In genomic region chr10:132632851-132633684, GRCh38 we compare ENCODE assay signal across 10 cellular contexts.
A peak's percentile ranks its signal among the peaks of the same experiment; 100 is the strongest.
DNase-seq lines count a peak whose midpoint lies in the region; ATAC-seq and TF ChIP-seq lines count a peak whose summit lies in the region.
"Had no signal": no experiment of that assay in that cellular context is flagged by ENCODE, and none has a peak within 500 bp of the region (broad histone marks: within the 10 kb centered on the region; RNA-seq: fewer than 3 reads in every experiment).

No MANE protein-coding gene starts in this region.

- H3K27ac Mint-ChIP-seq in activated CD4-positive, alpha-beta T cell treated with anti-CD3 and anti-CD28 coated beads for 36 hours, result no peak overlapping the region

- no peaks in the 10 kb centered on the region for H3K27me3 ChIP-seq in IMR-90 (ENCODE audit: control insufficient read depth, insufficient read depth, low read length)
- H3K27me3 ChIP-seq in colonic mucosa, result no peaks in the 10 kb centered on the region
- no peaks in the 10 kb centered on the region for H3K27me3 ChIP-seq in lower lobe of right lung (ENCODE audit: low read depth)

- WGBS in IMR-90 (ENCODE audit: extremely low coverage in 2 of 2, insufficient read length in 1 of 2), 2 experiments, result 78% methylated on average over 9 of the region's 19 CpGs; no CpG with 5 or more reads in 1 of the 2 experiments

- no peak overlapping the region for H3K23ac ChIP-seq in IMR-90 (ENCODE audit: low read depth, low read length)

- no peak overlapping the region for H4K5ac ChIP-seq in IMR-90 (ENCODE audit: low read depth, low read length)

- H2BK5ac ChIP-seq in IMR-90 (ENCODE audit: low read depth, low read length, poor library complexity, severe bottlenecking), result no peak overlapping the region

- peak overlapping the region; percentile 12; the same call in 1 of the 2 replicates for H2BK20ac ChIP-seq in IMR-90 (ENCODE audit: low read depth, low read length)

- no peak for TF ChIP-seq CTCF in IMR-90 (conservative IDR thresholded peaks at IDR 0.05; ENCODE audit: low read depth, low read length)
- no peak for TF ChIP-seq CTCF in colonic mucosa (IDR thresholded peaks at IDR 0.05)
- no peak for TF ChIP-seq CTCF in lower lobe of right lung (IDR thresholded peaks at IDR 0.05)

- BruUV-seq in IMR-90 (replicated peaks; lab: Mats Ljungman, UMichigan), result no TSS peak

- H3K18ac ChIP-seq in IMR-90 (ENCODE audit: low read depth, low read length), result no peak overlapping the region

- no peak overlapping the region for H3K56ac ChIP-seq in IMR-90 (ENCODE audit: extremely low read depth, insufficient read depth, low read length)

- POLR2A ChIA-PET in IMR-90 (lab: Charles Lee; ENCODE audit: unreplicated experiment), result no interaction called here
- POLR2A ChIA-PET in activated CD4-positive, alpha-beta T cell treated with anti-CD3 and anti-CD28 coated beads for 36 hours (lab: Charles Lee), result no interaction called here

- H4K20me1 ChIP-seq in IMR-90 (ENCODE audit: insufficient read depth, low read length), result peaks cover 17% of the 10 kb centered on the region

- no peak overlapping the region for H4K8ac ChIP-seq in IMR-90 (ENCODE audit: low read depth in 2 of 2, low read length in 2 of 2)

- no peaks in the 10 kb centered on the region for H3K9me3 Mint-ChIP-seq in activated CD4-positive, alpha-beta T cell treated with anti-CD3 and anti-CD28 coated beads for 36 hours (ENCODE audit: low read depth)

- H3K4me3 Mint-ChIP-seq in activated CD4-positive, alpha-beta T cell treated with anti-CD3 and anti-CD28 coated beads for 36 hours, result no peak overlapping the region

- peak overlapping the region; percentile 30; the same call in 1 of the 2 replicates for H3K14ac ChIP-seq in IMR-90 (replicated peaks; ENCODE audit: low read depth, low read length)

- DNase-seq in IMR-90, result peak; percentile 60
- DNase-seq in colonic mucosa, result no peak
- peak; percentile 33 for DNase-seq in lower lobe of right lung
- DNase-seq in activated CD4-positive, alpha-beta T cell treated with anti-CD3 and anti-CD28 coated beads for 36 hours, result no peak
- no peak for DNase-seq in cortex of kidney (lab: John Stamatoyannopoulos, UW)
- DNase-seq in GOT3 (lab: John Stamatoyannopoulos, UW), result no peak
- DNase-seq in NCI-H1105 (lab: John Stamatoyannopoulos, UW), result no peak
- DNase-seq: effector CD4-positive, alpha-beta T cell; MM.1S had no signal

- H3K4me1 ChIP-seq in IMR-90 (ENCODE audit: control insufficient read depth, insufficient read depth, low read length) (peaks cover 22% of the 10 kb centered on the region), colonic mucosa (peaks cover 12% of the 10 kb centered on the region), lower lobe of right lung (peaks cover 61% of the 10 kb centered on the region)

- H3K27me3 Mint-ChIP-seq in activated CD4-positive, alpha-beta T cell treated with anti-CD3 and anti-CD28 coated beads for 36 hours, result no peaks in the 10 kb centered on the region

- H2BK15ac ChIP-seq in IMR-90 (ENCODE audit: low read depth, low read length), result no peak overlapping the region

- H3K4me3 ChIP-seq in IMR-90 (ENCODE audit: insufficient read depth, low read depth, low read length) (no peak overlapping the region), colonic mucosa (no peak overlapping the region), lower lobe of right lung (no peak overlapping the region)

- H3K4ac ChIP-seq in IMR-90 (ENCODE audit: low read depth, low read length), result peak overlapping the region; percentile 32; the same call in 1 of the 2 replicates

- no peak overlapping the region for H3K27ac ChIP-seq in IMR-90 (ENCODE audit: insufficient read depth, low read length)
- H3K27ac ChIP-seq in colonic mucosa, result peak overlapping the region; percentile 37
- H3K27ac ChIP-seq in lower lobe of right lung, result peak overlapping the region; percentile 79
- H3K27ac ChIP-seq in temporal lobe (ENCODE audit: low read depth, low read length), result peak overlapping the region; percentile 11

- H3K4me1 Mint-ChIP-seq in activated CD4-positive, alpha-beta T cell treated with anti-CD3 and anti-CD28 coated beads for 36 hours, result peaks cover 23% of the 10 kb centered on the region

- no peak for TF ChIP-seq POLR2A in IMR-90 (IDR thresholded peaks at IDR 0.05; ENCODE audit: low read depth, low read length)

- H3K79me1 ChIP-seq in IMR-90 (ENCODE audit: low read depth in 1 of 2, low read length in 2 of 2), result peaks cover 33 to 66% of the 10 kb centered on the region in 2 experiments

- peaks cover 24% of the 10 kb centered on the region for H3K9me1 ChIP-seq in IMR-90 (ENCODE audit: insufficient read depth, low read length)

- no peak overlapping the region; the same call in 1 of the 2 replicates for H4K91ac ChIP-seq in IMR-90 (ENCODE audit: insufficient read depth, low read depth, low read length)

- peak overlapping the region; percentile 44 for H2AFZ ChIP-seq in IMR-90 (replicated peaks; ENCODE audit: low read length, poor library complexity)

- peak overlapping the region; percentile 59; the same call in 1 of the 2 replicates for H2AK5ac ChIP-seq in IMR-90 (ENCODE audit: low read depth, low read length)

- H2BK120ac ChIP-seq in IMR-90 (ENCODE audit: low read depth, low read length), result peak overlapping the region; percentile 46

- peak overlapping the region; percentile 66 for H2AK9ac ChIP-seq in IMR-90 (replicated peaks; ENCODE audit: low read depth, low read length, poor library complexity)

- H3K36me3 Mint-ChIP-seq in activated CD4-positive, alpha-beta T cell treated with anti-CD3 and anti-CD28 coated beads for 36 hours (ENCODE audit: low read depth), result no peaks in the 10 kb centered on the region

- H3K36me3 ChIP-seq in IMR-90 (ENCODE audit: control insufficient read depth, insufficient read depth, low read length), result no peaks in the 10 kb centered on the region
- no peaks in the 10 kb centered on the region for H3K36me3 ChIP-seq in colonic mucosa
- no peaks in the 10 kb centered on the region for H3K36me3 ChIP-seq in lower lobe of right lung

- intact Hi-C loops in IMR-90 (cut with micrococcal nuclease) (no loop called here), colonic mucosa (cut with DNase I) (no loop called here), lower lobe of right lung (cut with DNase I) (no loop called here)
- intact Hi-C loops in activated CD4-positive, alpha-beta T cell treated with anti-CD3 and anti-CD28 coated beads for 36 hours (cut with DNase I, micrococcal nuclease), result loop anchor here in 1 of 2 experiments (10.0 kb wide), 1 partner anchor 408 kb away; no protein-coding TSS in a partner anchor

- H3K9ac ChIP-seq in IMR-90 (ENCODE audit: low read depth, low read length) (no peak overlapping the region), colonic mucosa (ENCODE audit: low read depth in 2 of 2, low read length in 2 of 2) (no peak overlapping the region)

- CTCF ChIA-PET in IMR-90 (lab: Yijun Ruan, JAX), result no interaction called here
- CTCF ChIA-PET in activated CD4-positive, alpha-beta T cell treated with anti-CD3 and anti-CD28 coated beads for 36 hours (lab: Charles Lee), result interaction anchor here (1.1 to 2.6 kb wide), 3 partner anchors 120 to 409 kb away, joined by 3 to 11 read pairs (median 4); no protein-coding TSS in a partner anchor

- TF ChIP-seq RAD21 in IMR-90 (IDR thresholded peaks at IDR 0.05; ENCODE audit: low read length), result peak; percentile 7; the same call in 1 of the 2 replicates

- ATAC-seq in IMR-90 (ENCODE audit: low read depth), result peak; percentile 38
- no peak for ATAC-seq in lower lobe of right lung
- ATAC-seq in activated CD4-positive, alpha-beta T cell treated with anti-CD3 and anti-CD28 coated beads for 36 hours, result no peak

- H3K4me2 ChIP-seq in IMR-90 (ENCODE audit: low read depth, low read length), result no peak overlapping the region

- H3K9me3 ChIP-seq in IMR-90 (ENCODE audit: control insufficient read depth, insufficient read depth, low read length), result no peaks in the 10 kb centered on the region
- no peaks in the 10 kb centered on the region for H3K9me3 ChIP-seq in colonic mucosa
- no peaks in the 10 kb centered on the region for H3K9me3 ChIP-seq in lower lobe of right lung

- in situ Hi-C loops in IMR-90 (cut with MboI; ENCODE audit: low sequenced_read_pairs), result loop anchor here (10.0 kb wide), 2 partner anchors 238 to 408 kb away; partner anchors contain the start of gene PWWP2B

- dilution Hi-C loops in IMR-90 (cut with HindIII; ENCODE audit: low sequenced_read_pairs, unreplicated experiment), result no loop called here

TF ChIP-seq in IMR-90, 13 proteins besides CTCF, POLR2A, EP300 and RAD21:
- TF ChIP-seq USF2 (IDR thresholded peaks at IDR 0.05; ENCODE audit: low read depth, low read length), result no peak
- no peak for TF ChIP-seq RFX5 (IDR thresholded peaks at IDR 0.05; ENCODE audit: low read depth, low read length)
- no peak for TF ChIP-seq SMC3 (IDR thresholded peaks at IDR 0.05; ENCODE audit: low read depth, low read length)
- no peak for TF ChIP-seq ELK1 (IDR thresholded peaks at IDR 0.05; ENCODE audit: borderline replicate concordance, low read depth, low read length)
TF ChIP-seq in IMR-90: peak in this region for 0.

Comparison
In these comparisons a context has a peak if more than half of its experiments do, and no peak if none do; other contexts are left out.
1. DNase-seq: peak in IMR-90 (single experiment) and lower lobe of right lung (single experiment); none in colonic mucosa (single experiment), activated CD4-positive, alpha-beta T cell treated with anti-CD3 and anti-CD28 coated beads for 36 hours (single experiment), cortex of kidney (single experiment), GOT3 (single experiment) and NCI-H1105 (single experiment).